ENCODE assay signal across 33 cellular contexts in genomic region chr13:30181856-30182651, GRCh38.
A peak's percentile ranks its signal among the peaks of the same experiment; 100 is the strongest.
DNase-seq lines count a peak whose midpoint lies in the region; ATAC-seq, FAIRE-seq and TF ChIP-seq lines count a peak whose summit lies in the region.
"Had no signal": no experiment of that assay in that cellular context is flagged by ENCODE, and none has a peak within 500 bp of the region (broad histone marks: within the 10 kb centered on the region; RNA-seq: fewer than 3 reads in every experiment).

No MANE protein-coding gene starts in this region.

- H3K27ac ChIP-seq in GM23338 (ENCODE audit: low read depth) = no peak overlapping the region
- no peak overlapping the region for H3K27ac ChIP-seq in IMR-90 (ENCODE audit: insufficient read depth, low read length)
- no peak overlapping the region for H3K27ac ChIP-seq in H1 (ENCODE audit: low read depth, low read length)
- H3K27ac ChIP-seq in mesodermal cell (ENCODE audit: low read depth, low read length, severe bottlenecking) = peak overlapping the region; percentile 18
- H3K27ac ChIP-seq: foreskin keratinocyte, heart right ventricle, left ventricle myocardium inferior, ovary, transverse colon had no signal

- no peaks in the 10 kb centered on the region for H3F3A ChIP-seq in GM23338 (replicated peaks; ENCODE audit: low read depth)

- CTCF ChIA-PET in IMR-90 (lab: Yijun Ruan, JAX) (no interaction called here), H1 (lab: Charles Lee; ENCODE audit: partially characterized antibody) (interaction anchor here (0.6 kb wide), 1 partner anchor 62 kb away, joined by 3 read pairs; no protein-coding TSS in a partner anchor)

- ATAC-seq in GM23338 = peak; percentile 84
- ATAC-seq in IMR-90 (ENCODE audit: low read depth) = no peak
- ATAC-seq: activated CD4-positive, alpha-beta T cell treated with anti-CD3 and anti-CD28 coated beads for 36 hours; esophagus mucosa; foreskin keratinocyte; heart right ventricle; HepG2; natural killer cell had no signal

- H3K9ac ChIP-seq in IMR-90 (ENCODE audit: low read depth, low read length) (no peak overlapping the region), H1 (replicated peaks in 1 of 4; ENCODE audit: extremely low read depth in 1 of 4, low read depth in 3 of 4, low read length in 3 of 4) (no peak overlapping the region)
- H3K9ac ChIP-seq: SK-N-SH had no signal

- H3K56ac ChIP-seq in IMR-90 (ENCODE audit: extremely low read depth, insufficient read depth, low read length) (no peak overlapping the region), H1 (replicated peaks; ENCODE audit: insufficient read length, low read depth, low read length) (no peak overlapping the region)

- H3K23ac ChIP-seq in IMR-90 (ENCODE audit: low read depth, low read length) (no peak overlapping the region), H1 (ENCODE audit: insufficient read length) (no peak overlapping the region)

- H3K14ac ChIP-seq in IMR-90 (replicated peaks; ENCODE audit: low read depth, low read length) (no peak overlapping the region), H1 (ENCODE audit: insufficient read length) (no peak overlapping the region)

- peak; percentile 52 for FAIRE-seq in H1 (lab: Jason Lieb, UNC)
- FAIRE-seq: astrocyte, HepG2 had no signal

- H3K4ac ChIP-seq in IMR-90 (ENCODE audit: low read depth, low read length) = no peak overlapping the region
- no peak overlapping the region for H3K4ac ChIP-seq in H1 (replicated peaks; ENCODE audit: insufficient read length, low read depth, low read length)

- peak in 1 of 2 experiments; percentile 16; a peak in 1 of 4 replicates for TF ChIP-seq CTCF in GM23338 (conservative IDR thresholded peaks at IDR 0.05; ENCODE audit: low read depth in 2 of 2)
- no peak for TF ChIP-seq CTCF in IMR-90 (conservative IDR thresholded peaks at IDR 0.05; ENCODE audit: low read depth, low read length)
- TF ChIP-seq CTCF in H1 (IDR thresholded peaks at IDR 0.05; ENCODE audit: control extremely low read depth in 1 of 3, insufficient read depth in 1 of 3, low read depth in 1 of 3, low read length in 3 of 3) = peak in 1 of 3 experiments; percentile 10; a peak in 1 of 4 replicates

- H2BK12ac ChIP-seq in H1 (ENCODE audit: low read depth, low read length) = no peak overlapping the region

- no peak for TF ChIP-seq EP300 in H1 (IDR thresholded peaks at IDR 0.05; ENCODE audit: borderline replicate concordance in 1 of 2, low read depth in 2 of 2, low read length in 2 of 2)

- H4K91ac ChIP-seq in IMR-90 (ENCODE audit: insufficient read depth, low read depth, low read length) = no peak overlapping the region
- H4K91ac ChIP-seq in H1 (replicated peaks; ENCODE audit: insufficient read length, low read length) = no peak overlapping the region

- H2BK20ac ChIP-seq in IMR-90 (ENCODE audit: low read depth, low read length) (no peak overlapping the region), H1 (ENCODE audit: low read length) (no peak overlapping the region)

- H3K9me2 ChIP-seq in GM23338 (ENCODE audit: insufficient read depth) = no peaks in the 10 kb centered on the region
- H3K9me2 ChIP-seq: SK-N-SH had no signal

- peaks cover 2% of the 10 kb centered on the region for H3K27me3 Mint-ChIP-seq in GM23338 (ENCODE audit: insufficient read depth, low read depth, poor library complexity)
- H3K27me3 Mint-ChIP-seq: activated CD4-positive, alpha-beta T cell treated with anti-CD3 and anti-CD28 coated beads for 36 hours; activated naive CD8-positive, alpha-beta T cell treated with anti-CD3 and anti-CD28 coated beads, Interleukin-2, amount 10 ng/mL, durations not matched to agents 7 days and 5 days had no signal

- no peak overlapping the region for H2AFZ ChIP-seq in GM23338
- no peak overlapping the region for H2AFZ ChIP-seq in IMR-90 (replicated peaks; ENCODE audit: low read length, poor library complexity)
- no peak overlapping the region for H2AFZ ChIP-seq in H1 (ENCODE audit: low read length)

- H3K9me3 ChIP-seq in IMR-90 (ENCODE audit: control insufficient read depth, insufficient read depth, low read length) (no peaks in the 10 kb centered on the region), H1 (ENCODE audit: insufficient read depth in 2 of 2, low read depth in 1 of 2, low read length in 1 of 2) (0 out of 4 replicates have a peak, but pooled peaks cover 0 to 4% of the 10 kb centered on the region in 2 experiments), mesodermal cell (ENCODE audit: control insufficient read depth, low read length) (no peaks in the 10 kb centered on the region)
- H3K9me3 ChIP-seq: heart right ventricle, left ventricle myocardium inferior, ovary, SK-N-SH, transverse colon had no signal

- in situ Hi-C loops in IMR-90 (cut with MboI; ENCODE audit: low sequenced_read_pairs) = no loop called here

- H3K27ac Mint-ChIP-seq in GM23338 = 0 out of 2 replicates have a peak overlapping the region, but pooled peaks have one; percentile 19
- H3K27ac Mint-ChIP-seq: activated CD4-positive, alpha-beta T cell treated with anti-CD3 and anti-CD28 coated beads for 36 hours; activated naive CD8-positive, alpha-beta T cell treated with anti-CD3 and anti-CD28 coated beads, Interleukin-2, amount 10 ng/mL, durations not matched to agents 7 days and 5 days; mesothelial cell of epicardium; natural killer cell had no signal

- intact Hi-C loops in IMR-90 (cut with micrococcal nuclease) = no loop called here

- H2AK9ac ChIP-seq in IMR-90 (replicated peaks; ENCODE audit: low read depth, low read length, poor library complexity) = peak overlapping the region; percentile 15

- DNase-seq in GM23338 (ENCODE audit: low spot score) (peak; percentile 35), IMR-90 (no peak), H1 (ENCODE audit: low read depth in 1 of 2, low spot score in 2 of 2) (no peak), AG20443 (ENCODE audit: low spot score) (no peak), GM03348 (ENCODE audit: low spot score) (no peak)
- no peak for DNase-seq in activated CD4-positive, alpha-beta T cell treated with anti-CD3 and anti-CD28 coated beads for 1 hour
- DNase-seq: ACHN; activated CD4-positive, alpha-beta T cell treated with anti-CD3 and anti-CD28 coated beads for 36 hours; activated CD8-positive, alpha-beta memory T cell treated with anti-CD3 and anti-CD28 coated beads for 24 hours; activated gamma-delta T cell; activated naive CD8-positive, alpha-beta T cell treated with anti-CD3 and anti-CD28 coated beads, Interleukin-2, amount 10 ng/mL, durations not matched to agents 7 days and 5 days; caudate nucleus; GF-D8; heart right ventricle; left ventricle myocardium inferior; natural killer cell; NCI-H1105; NCI-H2029; NCI-H2227 treated with DMSO at 0.1 percent for 48 hours; NCI-H748 treated with DMSO at 0.1 percent for 48 hours; ovary; retina; SK-N-SH; stimulated activated CD4-positive, alpha-beta T cell treated with anti-CD3 and anti-CD28 coated beads, Interleukin-1b, Interleukin-23, amount 100 ng/mL, for 48 hours; T-helper 2 cell; transverse colon had no signal

- H3K9me3 Mint-ChIP-seq in GM23338 = peaks cover 9% of the 10 kb centered on the region
- H3K9me3 Mint-ChIP-seq: natural killer cell had no signal

- no peak overlapping the region for H2BK15ac ChIP-seq in IMR-90 (ENCODE audit: low read depth, low read length)
- H2BK15ac ChIP-seq in H1 (ENCODE audit: low read length) = no peak overlapping the region

- H4K5ac ChIP-seq in IMR-90 (ENCODE audit: low read depth, low read length) (no peak overlapping the region), H1 (ENCODE audit: insufficient read length, low read depth, low read length) (no peak overlapping the region)

- H3K4me3 ChIP-seq in GM23338 = no peak overlapping the region
- no peak overlapping the region for H3K4me3 ChIP-seq in IMR-90 (ENCODE audit: insufficient read depth, low read depth, low read length)
- no peak overlapping the region for H3K4me3 ChIP-seq in H1 (ENCODE audit: extremely low read depth in 1 of 4, insufficient read depth in 2 of 4, low read depth in 3 of 4, low read length in 4 of 4)
- H3K4me3 ChIP-seq in mesodermal cell (ENCODE audit: extremely low read depth, insufficient read depth, low read length, poor library complexity, severe bottlenecking) = no peak overlapping the region
- H3K4me3 ChIP-seq: heart right ventricle, left ventricle myocardium inferior, ovary, smooth muscle cell, transverse colon had no signal

- no peak overlapping the region for H3K18ac ChIP-seq in IMR-90 (ENCODE audit: low read depth, low read length)
- no peak overlapping the region for H3K18ac ChIP-seq in H1 (ENCODE audit: extremely low read depth, low read length)

- H3K4me2 ChIP-seq in GM23338 (no peak overlapping the region), IMR-90 (ENCODE audit: low read depth, low read length) (no peak overlapping the region), H1 (ENCODE audit: insufficient read depth in 1 of 2, low read depth in 2 of 2, low read length in 2 of 2) (no peak overlapping the region)
- H3K4me2 ChIP-seq: SK-N-SH, smooth muscle cell had no signal

- H4K20me1 ChIP-seq in GM23338 (replicated peaks; ENCODE audit: insufficient read depth) (no peaks in the 10 kb centered on the region), IMR-90 (ENCODE audit: insufficient read depth, low read length) (no peaks in the 10 kb centered on the region), H1 (replicated peaks in 1 of 2; ENCODE audit: control insufficient read depth in 1 of 2, insufficient read depth in 2 of 2, low read length in 2 of 2) (no peaks in the 10 kb centered on the region)

- no peaks in the 10 kb centered on the region; the same call in 2 of the 3 replicates for H3K36me3 Mint-ChIP-seq in GM23338 (ENCODE audit: low read depth)
- H3K36me3 Mint-ChIP-seq: natural killer cell had no signal

- WGBS in IMR-90 (ENCODE audit: extremely low coverage in 2 of 2, insufficient read length in 1 of 2), 2 experiments = 100% methylated on average over 1 of the region's 13 CpGs; no CpG with 5 or more reads in 1 of the 2 experiments
- WGBS in H1 (ENCODE audit: extremely low coverage in 1 of 2, insufficient coverage in 1 of 2, insufficient read length in 1 of 2, insufficient replicate concordance in 2 of 2, low coverage in 1 of 2, low lambda C conversion rate in 2 of 2, missing lambda C conversion rate in 1 of 2), 2 experiments = 87% methylated on average over 13 of the region's 13 CpGs; no CpG with 5 or more reads in 1 of the 2 experiments
- WGBS in mesodermal cell (ENCODE audit: insufficient coverage in 2 of 2), 2 experiments = 95 to 96% methylated on average over 5 to 9 of the region's 13 CpGs

- no peak overlapping the region for H2AK5ac ChIP-seq in IMR-90 (ENCODE audit: low read depth, low read length)
- no peak overlapping the region for H2AK5ac ChIP-seq in H1 (ENCODE audit: low read depth, low read length)

- BruUV-seq in IMR-90 (replicated peaks; lab: Mats Ljungman, UMichigan) = no TSS peak

- H3K9me1 ChIP-seq in IMR-90 (ENCODE audit: insufficient read depth, low read length) = no peaks in the 10 kb centered on the region

- H2BK120ac ChIP-seq in IMR-90 (ENCODE audit: low read depth, low read length) = no peak overlapping the region
- no peak overlapping the region for H2BK120ac ChIP-seq in H1 (replicated peaks; ENCODE audit: low read depth, low read length)

- H4K8ac ChIP-seq in IMR-90 (ENCODE audit: low read depth in 2 of 2, low read length in 2 of 2) (no peak overlapping the region), H1 (ENCODE audit: extremely low read depth, insufficient read depth, low read length) (no peak overlapping the region)

- H3K79me1 ChIP-seq in IMR-90 (ENCODE audit: low read depth in 1 of 2, low read length in 2 of 2) (no peaks in the 10 kb centered on the region), H1 (ENCODE audit: low read depth, low read length) (no peaks in the 10 kb centered on the region)

- dilution Hi-C loops in IMR-90 (cut with HindIII; ENCODE audit: low sequenced_read_pairs, unreplicated experiment) = no loop called here

- POLR2A ChIA-PET in IMR-90 (lab: Charles Lee; ENCODE audit: unreplicated experiment) = no interaction called here
- POLR2A ChIA-PET in H1 (lab: Charles Lee; ENCODE audit: partially characterized antibody) = interaction anchor here (0.9 to 1.5 kb wide), 5 partner anchors 11 to 47 kb away, joined by 3 to 5 read pairs (median 4); no protein-coding TSS in a partner anchor

- H3K4me3 Mint-ChIP-seq in GM23338 = no peak overlapping the region
- H3K4me3 Mint-ChIP-seq: activated CD4-positive, alpha-beta T cell treated with anti-CD3 and anti-CD28 coated beads for 36 hours; activated naive CD8-positive, alpha-beta T cell treated with anti-CD3 and anti-CD28 coated beads, Interleukin-2, amount 10 ng/mL, durations not matched to agents 7 days and 5 days; mesothelial cell of epicardium; natural killer cell had no signal

- H3K36me3 ChIP-seq in GM23338 (ENCODE audit: insufficient read depth) = no peaks in the 10 kb centered on the region
- no peaks in the 10 kb centered on the region for H3K36me3 ChIP-seq in IMR-90 (ENCODE audit: control insufficient read depth, insufficient read depth, low read length)
- no peaks in the 10 kb centered on the region for H3K36me3 ChIP-seq in H1 (ENCODE audit: control insufficient read depth in 2 of 4, insufficient read depth in 4 of 4, low read length in 3 of 4)
- no peaks in the 10 kb centered on the region for H3K36me3 ChIP-seq in mesodermal cell (ENCODE audit: control insufficient read depth, insufficient read depth, low read length)
- H3K36me3 ChIP-seq: heart right ventricle, left ventricle myocardium inferior, ovary, transverse colon had no signal

- H3K27me3 ChIP-seq in GM23338 (ENCODE audit: insufficient read depth) = no peaks in the 10 kb centered on the region
- H3K27me3 ChIP-seq in IMR-90 (ENCODE audit: control insufficient read depth, insufficient read depth, low read length) = no peaks in the 10 kb centered on the region
- no peaks in the 10 kb centered on the region for H3K27me3 ChIP-seq in H1 (replicated peaks in 1 of 4; ENCODE audit: control insufficient read depth in 3 of 4, extremely low read depth in 1 of 4, insufficient read depth in 3 of 4, low read length in 3 of 4)
- H3K27me3 ChIP-seq: foreskin keratinocyte, heart right ventricle, ovary, transverse colon had no signal

- H2BK5ac ChIP-seq in IMR-90 (ENCODE audit: low read depth, low read length, poor library complexity, severe bottlenecking) = no peak overlapping the region
- peak overlapping the region; percentile 22; the same call in 1 of the 2 replicates for H2BK5ac ChIP-seq in H1 (ENCODE audit: low read depth, low read length)

- TF ChIP-seq RAD21 in IMR-90 (IDR thresholded peaks at IDR 0.05; ENCODE audit: low read length) (no peak), H1 (IDR thresholded peaks at IDR 0.05 in 1 of 2, conservative IDR thresholded peaks at IDR 0.05 in 1 of 2; ENCODE audit: low read depth in 2 of 2, low read length in 2 of 2) (peak in 1 of 2 experiments; percentile 5; a peak in 2 of 4 replicates)

- H3K4me1 ChIP-seq in GM23338 (ENCODE audit: insufficient read depth) = no peaks in the 10 kb centered on the region; the same call in 1 of the 2 replicates
- H3K4me1 ChIP-seq in IMR-90 (ENCODE audit: control insufficient read depth, insufficient read depth, low read length) = no peaks in the 10 kb centered on the region
- H3K4me1 ChIP-seq in H1 (replicated peaks in 1 of 4; ENCODE audit: control insufficient read depth in 3 of 4, insufficient read depth in 4 of 4, low read length in 3 of 4) = peaks cover 2 to 9% (median 3%) of the 10 kb centered on the region in 4 experiments; a peak in 6 of 7 replicates
- peaks cover 6% of the 10 kb centered on the region for H3K4me1 ChIP-seq in mesodermal cell (ENCODE audit: control insufficient read depth, insufficient read depth, low read length, poor library complexity, severe bottlenecking)
- H3K4me1 ChIP-seq: foreskin keratinocyte, heart right ventricle, left ventricle myocardium inferior, transverse colon had no signal

- H3K79me2 ChIP-seq in GM23338 (replicated peaks; ENCODE audit: insufficient read depth) = no peaks in the 10 kb centered on the region
- no peaks in the 10 kb centered on the region for H3K79me2 ChIP-seq in H1 (ENCODE audit: control insufficient read depth in 1 of 2, insufficient read depth in 2 of 2, low read length in 2 of 2)

- H3K23me2 ChIP-seq in H1 (ENCODE audit: low read depth, low read length) = no peaks in the 10 kb centered on the region

- peaks cover 18% of the 10 kb centered on the region for H3K4me1 Mint-ChIP-seq in GM23338
- H3K4me1 Mint-ChIP-seq: natural killer cell had no signal

- TF ChIP-seq POLR2A in IMR-90 (IDR thresholded peaks at IDR 0.05; ENCODE audit: low read depth, low read length) (no peak), H1 (IDR thresholded peaks at IDR 0.05; ENCODE audit: control extremely low read depth in 1 of 2, low read depth in 2 of 2, low read length in 2 of 2) (peak; percentile 64 to 93)
